In genomic region chr17:64920026-64920418, GRCh38 we compare ENCODE assay signal across 8 cellular contexts. TPM values are rescaled to one million over a fixed set of nuclear protein-coding genes. Genes with fewer than 3 reads are reported as not detected.
A peak's percentile ranks its signal among the peaks of the same experiment; 100 is the strongest.
DNase-seq lines count a peak whose midpoint lies in the region; ATAC-seq and TF ChIP-seq lines count a peak whose summit lies in the region.

No MANE protein-coding gene starts in this region.

- in situ Hi-C loops in transverse colon (cut with MboI; ENCODE audit: low pct_ligation_motif_present in 1 of 4, low pct_unique_long_range_greater_than_20kb in 1 of 4, low sequenced_read_pairs in 3 of 4): no loop called here

- ATAC-seq in HG03521 (IDR thresholded peaks at IDR 0.05; ENCODE audit: unreplicated experiment): no peak

- WGBS in mesodermal cell (ENCODE audit: insufficient coverage in 2 of 2), 2 experiments: 91 to 93% methylated on average over 8 to 9 of the region's 9 CpGs
- 81 to 91% methylated on average over 7 to 9 of the region's 9 CpGs for WGBS in transverse colon (ENCODE audit: low coverage in 1 of 2), 2 donors

- DNase-seq in AG10803 (ENCODE audit: low read depth) (peak; percentile 13), caudate nucleus (lab: John Stamatoyannopoulos, UW) (peak in 9 of 61 donors; percentile 12 to 57 (median 29)), transverse colon (no peak), NCI-H82 (lab: John Stamatoyannopoulos, UW) (no peak), COR-L47 (lab: John Stamatoyannopoulos, UW) (no peak)

- H3K4me1 ChIP-seq in mesodermal cell (ENCODE audit: control insufficient read depth, insufficient read depth, low read length, poor library complexity, severe bottlenecking) (no peaks in the 10 kb centered on the region), transverse colon (peaks cover 0 to 10% (median 6%) of the 10 kb centered on the region in 4 donors)

- no peak for TF ChIP-seq POLR2A in transverse colon (IDR thresholded peaks at IDR 0.05)

- H3K36me3 ChIP-seq in KOPT-K1 (ENCODE audit: insufficient read depth, low read length) (no peaks in the 10 kb centered on the region; the same call in 1 of the 2 replicates), mesodermal cell (ENCODE audit: control insufficient read depth, insufficient read depth, low read length) (no peaks in the 10 kb centered on the region), transverse colon (no peaks in the 10 kb centered on the region)

- intact Hi-C loops in transverse colon (cut with DNase I; ENCODE audit: low total_unique reads): no loop called here

- TF ChIP-seq CTCF in AG10803 (conservative IDR thresholded peaks at IDR 0.05; ENCODE audit: low read length) (no peak), transverse colon (IDR thresholded peaks at IDR 0.05) (no peak)

- H3K27ac ChIP-seq in KOPT-K1 (ENCODE audit: low read depth, low read length, poor library complexity, severe bottlenecking) (peak overlapping the region; percentile 83), caudate nucleus (ENCODE audit: low read depth, low read length) (peak overlapping the region; percentile 94), mesodermal cell (ENCODE audit: low read depth, low read length, severe bottlenecking) (peak overlapping the region; percentile 72), transverse colon (peak overlapping the region; percentile 95 to 98 (median 96))

- H3K4me3 ChIP-seq in AG10803 (ENCODE audit: low read length) (peak overlapping the region; percentile 70), mesodermal cell (ENCODE audit: extremely low read depth, insufficient read depth, low read length, poor library complexity, severe bottlenecking) (peak overlapping the region; percentile 50), transverse colon (peak overlapping the region; percentile 62 to 91 (median 75))

- no peak for TF ChIP-seq EP300 in transverse colon (IDR thresholded peaks at IDR 0.05; ENCODE audit: low read depth)

- no peaks in the 10 kb centered on the region for H3K27me3 ChIP-seq in transverse colon

- H3K9me3 ChIP-seq in KOPT-K1 (ENCODE audit: insufficient read depth, low read length, poor library complexity, severe bottlenecking) (no peaks in the 10 kb centered on the region), mesodermal cell (ENCODE audit: control insufficient read depth, low read length) (no peaks in the 10 kb centered on the region), transverse colon (no peaks in the 10 kb centered on the region)

RNA-seq across cellular contexts. Expression of gene LRRC37A3, which starts 0.7 kb away (rescaled TPM):
- 4.8 TPM for polyA plus RNA-seq in mesodermal cell (2013, experiment 1 of 2)
- 2.8 TPM for polyA plus RNA-seq in mesodermal cell (2013, experiment 2 of 2)
- total RNA-seq in transverse colon: 1 to 10 TPM in 3 of 4 donors, under 1 TPM in 1; 0.37 to 5.2 (median 4.7) TPM
